Comparison of ENCODE assay signal across 9 cellular contexts in genomic region chr4:38782452-38783108, GRCh38. TPM values are rescaled to one million over a fixed set of nuclear protein-coding genes. Genes with fewer than 3 reads are reported as not detected.
DNase-seq lines count a peak whose midpoint lies in the region; ATAC-seq, FAIRE-seq and TF ChIP-seq lines count a peak whose summit lies in the region.
"Had no signal": no experiment of that assay in that cellular context is flagged by ENCODE, and none has a peak within 500 bp of the region (broad histone marks: within the 10 kb centered on the region; RNA-seq: fewer than 3 reads in every experiment).

A gene with protein sequence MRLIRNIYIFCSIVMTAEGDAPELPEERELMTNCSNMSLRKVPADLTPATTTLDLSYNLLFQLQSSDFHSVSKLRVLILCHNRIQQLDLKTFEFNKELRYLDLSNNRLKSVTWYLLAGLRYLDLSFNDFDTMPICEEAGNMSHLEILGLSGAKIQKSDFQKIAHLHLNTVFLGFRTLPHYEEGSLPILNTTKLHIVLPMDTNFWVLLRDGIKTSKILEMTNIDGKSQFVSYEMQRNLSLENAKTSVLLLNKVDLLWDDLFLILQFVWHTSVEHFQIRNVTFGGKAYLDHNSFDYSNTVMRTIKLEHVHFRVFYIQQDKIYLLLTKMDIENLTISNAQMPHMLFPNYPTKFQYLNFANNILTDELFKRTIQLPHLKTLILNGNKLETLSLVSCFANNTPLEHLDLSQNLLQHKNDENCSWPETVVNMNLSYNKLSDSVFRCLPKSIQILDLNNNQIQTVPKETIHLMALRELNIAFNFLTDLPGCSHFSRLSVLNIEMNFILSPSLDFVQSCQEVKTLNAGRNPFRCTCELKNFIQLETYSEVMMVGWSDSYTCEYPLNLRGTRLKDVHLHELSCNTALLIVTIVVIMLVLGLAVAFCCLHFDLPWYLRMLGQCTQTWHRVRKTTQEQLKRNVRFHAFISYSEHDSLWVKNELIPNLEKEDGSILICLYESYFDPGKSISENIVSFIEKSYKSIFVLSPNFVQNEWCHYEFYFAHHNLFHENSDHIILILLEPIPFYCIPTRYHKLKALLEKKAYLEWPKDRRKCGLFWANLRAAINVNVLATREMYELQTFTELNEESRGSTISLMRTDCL (minus strand): TSS chr4:38782990. CDS start chr4:38775590, 7,400 bp downstream.

- no peak within 1 kb of the TSS for H2AFZ ChIP-seq in GM23338

- no peak within 1 kb of the TSS for H3K9ac ChIP-seq in colonic mucosa (ENCODE audit: low read depth in 2 of 2, low read length in 2 of 2)

- H3K4me3 ChIP-seq in GM23338 (no peak within 1 kb of the TSS), colonic mucosa (no peak within 1 kb of the TSS), lower lobe of right lung (peak within 1 kb of the TSS; percentile 4)

- intact Hi-C loops in natural killer cell (cut with micrococcal nuclease) (loop anchor here (1.0 kb wide), 2 partner anchors 23 to 603 kb away; no protein-coding TSS in a partner anchor), colonic mucosa (cut with DNase I) (no loop called here), lower lobe of right lung (cut with DNase I) (no loop called here)

- H3F3A ChIP-seq in GM23338 (replicated peaks; ENCODE audit: low read depth) = no peaks in the 10 kb centered on the region

- H3K36me3 Mint-ChIP-seq in natural killer cell (no peaks in the 10 kb centered on the region), GM23338 (ENCODE audit: low read depth) (no peaks in the 10 kb centered on the region)
- no peaks in the 10 kb centered on the region for H3K36me3 Mint-ChIP-seq in natural killer cell treated with Interleukin-12 subunit alpha and Interleukin-12 subunit beta and Interleukin-15 and Interleukin-18, amount 100 ng/mL, for 72 hours

- H3K27ac Mint-ChIP-seq in natural killer cell (no peak within 1 kb of the TSS), GM23338 (no peak within 1 kb of the TSS)
- peak within 1 kb of the TSS in 1 of 2 donors; percentile 1 for H3K27ac Mint-ChIP-seq in natural killer cell treated with Interleukin-12 subunit alpha and Interleukin-12 subunit beta and Interleukin-15 and Interleukin-18, amount 100 ng/mL, for 72 hours

- DNase-seq in natural killer cell = no peak
- DNase-seq in natural killer cell treated with Interleukin-12 subunit alpha and Interleukin-12 subunit beta and Interleukin-15 and Interleukin-18, amount 100 ng/mL, for 72 hours (ENCODE audit: low spot score) = no peak
- DNase-seq in GM23338 (ENCODE audit: low spot score) = peak; percentile 83
- peak; percentile 33 for DNase-seq in LHCN-M2 (ENCODE audit: low read depth)
- peak; percentile 64 for DNase-seq in colonic mucosa
- no peak for DNase-seq in lower lobe of right lung
- peak; percentile 63 for DNase-seq in urothelium cell line (ENCODE audit: low spot score)

- H3K36me3 ChIP-seq in GM23338 (ENCODE audit: insufficient read depth) = no peaks in the 10 kb centered on the region
- no peaks in the 10 kb centered on the region for H3K36me3 ChIP-seq in colonic mucosa
- H3K36me3 ChIP-seq in lower lobe of right lung = no peaks in the 10 kb centered on the region

- H3K9me3 Mint-ChIP-seq in natural killer cell = no peaks in the 10 kb centered on the region
- H3K9me3 Mint-ChIP-seq in natural killer cell treated with Interleukin-12 subunit alpha and Interleukin-12 subunit beta and Interleukin-15 and Interleukin-18, amount 100 ng/mL, for 72 hours = no peaks in the 10 kb centered on the region
- no peaks in the 10 kb centered on the region; the same call in 2 of the 3 replicates for H3K9me3 Mint-ChIP-seq in GM23338

- no peaks in the 10 kb centered on the region for H3K79me2 ChIP-seq in GM23338 (replicated peaks; ENCODE audit: insufficient read depth)

- peak; percentile 55; the same call in 1 of the 2 replicates for TF ChIP-seq POLR2A in Raji (IDR thresholded peaks at IDR 0.05; ENCODE audit: insufficient read depth, low read depth, low read length)

- H3K4me2 ChIP-seq in GM23338 = no peak within 1 kb of the TSS

- FAIRE-seq in urothelium cell line (lab: Jason Lieb, UNC) = no peak

- H3K9me2 ChIP-seq in GM23338 (ENCODE audit: insufficient read depth) = peaks cover 6% of the 10 kb centered on the region; the same call in 1 of the 2 replicates

- ATAC-seq in natural killer cell = peak; percentile 80 to 89 (median 85)
- no peak for ATAC-seq in natural killer cell treated with Interleukin-12 subunit alpha and Interleukin-12 subunit beta and Interleukin-15 and Interleukin-18, amount 100 ng/mL, for 72 hours
- ATAC-seq in GM23338 = peak; percentile 84
- peak; percentile 69 to 72 for ATAC-seq in lower lobe of right lung

- H3K4me3 Mint-ChIP-seq in natural killer cell (no peak within 1 kb of the TSS), GM23338 (no peak within 1 kb of the TSS)
- H3K4me3 Mint-ChIP-seq in natural killer cell treated with Interleukin-12 subunit alpha and Interleukin-12 subunit beta and Interleukin-15 and Interleukin-18, amount 100 ng/mL, for 72 hours = no peak within 1 kb of the TSS

- H4K20me1 ChIP-seq in GM23338 (replicated peaks; ENCODE audit: insufficient read depth) = no peaks in the 10 kb centered on the region

- H3K4me1 ChIP-seq in GM23338 (ENCODE audit: insufficient read depth) (no peaks in the 10 kb centered on the region), colonic mucosa (no peaks in the 10 kb centered on the region), lower lobe of right lung (no peaks in the 10 kb centered on the region)

- H3K9me3 ChIP-seq in colonic mucosa (no peaks in the 10 kb centered on the region), lower lobe of right lung (no peaks in the 10 kb centered on the region)

- H3K27me3 ChIP-seq in GM23338 (ENCODE audit: insufficient read depth) = no peaks in the 10 kb centered on the region
- H3K27me3 ChIP-seq in colonic mucosa = no peaks in the 10 kb centered on the region
- H3K27me3 ChIP-seq in lower lobe of right lung (ENCODE audit: low read depth) = no peaks in the 10 kb centered on the region

- H3K27ac ChIP-seq in GM23338 (ENCODE audit: low read depth) (no peak within 1 kb of the TSS), colonic mucosa (no peak within 1 kb of the TSS), lower lobe of right lung (no peak within 1 kb of the TSS)

- peaks cover 3 to 8% of the 10 kb centered on the region in 2 donors for H3K27me3 Mint-ChIP-seq in natural killer cell (ENCODE audit: low read depth in 2 of 2)
- peaks cover 2 to 6% of the 10 kb centered on the region in 2 donors for H3K27me3 Mint-ChIP-seq in natural killer cell treated with Interleukin-12 subunit alpha and Interleukin-12 subunit beta and Interleukin-15 and Interleukin-18, amount 100 ng/mL, for 72 hours
- peaks cover 4% of the 10 kb centered on the region for H3K27me3 Mint-ChIP-seq in GM23338 (ENCODE audit: insufficient read depth, low read depth, poor library complexity)

- H3K4me1 Mint-ChIP-seq in natural killer cell (peaks cover 5% of the 10 kb centered on the region in 2 donors), GM23338 (peaks cover 4% of the 10 kb centered on the region; the same call in 2 of the 3 replicates)
- H3K4me1 Mint-ChIP-seq in natural killer cell treated with Interleukin-12 subunit alpha and Interleukin-12 subunit beta and Interleukin-15 and Interleukin-18, amount 100 ng/mL, for 72 hours (ENCODE audit: low read depth in 2 of 2) = peaks cover 15 to 17% of the 10 kb centered on the region in 2 donors

- TF ChIP-seq CTCF in natural killer cell (IDR thresholded peaks at IDR 0.05) (peak; percentile 81), GM23338 (conservative IDR thresholded peaks at IDR 0.05; ENCODE audit: low read depth in 2 of 2) (peak; percentile 57 to 60), colonic mucosa (IDR thresholded peaks at IDR 0.05) (peak; percentile 69), lower lobe of right lung (IDR thresholded peaks at IDR 0.05) (peak; percentile 66)

TF ChIP-seq in GM23338, 12 proteins besides CTCF, POLR2A, EP300 and RAD21 (continues in another document):
- no peak for TF ChIP-seq REST (IDR thresholded peaks at IDR 0.05; ENCODE audit: unreplicated experiment)
- TF ChIP-seq NANOG (IDR thresholded peaks at IDR 0.05; ENCODE audit: borderline replicate concordance) = no peak
- TF ChIP-seq ETS1 (IDR thresholded peaks at IDR 0.05) = no peak
- no peak for TF ChIP-seq EZH2 (IDR thresholded peaks at IDR 0.05; ENCODE audit: low read depth, unreplicated experiment)

RNA-seq across cellular contexts. Expression of the gene that starts here (rescaled TPM):
- total RNA-seq in natural killer cell (under 1 TPM; 0.31 to 0.63 (median 0.59) TPM), LHCN-M2 (2014; rRNA removed) (not detected in 2 replicates), colonic mucosa (under 1 TPM; 0.20 to 0.24 TPM), lower lobe of right lung (1.2 TPM)
- not detected for total RNA-seq in natural killer cell treated with Interleukin-12 subunit alpha and Interleukin-12 subunit beta and Interleukin-15 and Interleukin-18, amount 100 ng/mL, for 72 hours
- total RNA-seq in GM23338 (2014; rRNA removed; shearing (Covaris generic)) = 0.14 TPM in 1 of 2 replicates, not detected in the other
- polyA plus RNA-seq in GM23338 (2016; fragmentation: Nextera tagmentation; extraction: Ambion mirVana) = 0.10 TPM in 1 of 2 replicates, not detected in the other
- not detected for polyA plus RNA-seq in LHCN-M2 (2012)
- total RNA-seq: pulmonary artery endothelial cell had no signal

Comparison
In these comparisons a context has a peak if more than half of its experiments do, and no peak if none do; other contexts are left out.
1. Peak in ATAC-seq in natural killer cell; RNA of the gene not detected or under 1 TPM.
2. Peak in DNase-seq and ATAC-seq in GM23338; RNA of the gene not detected or under 1 TPM.
3. Peak in DNase-seq in LHCN-M2; RNA of the gene not detected or under 1 TPM.
4. Peak in DNase-seq in colonic mucosa; RNA of the gene not detected or under 1 TPM.
5. ATAC-seq: peak in lower lobe of right lung (2 of 2); none in natural killer cell treated with Interleukin-12 subunit alpha and Interleukin-12 subunit beta and Interleukin-15 and Interleukin-18, amount 100 ng/mL, for 72 hours (0 of 2).
6. Peak in every context shown above with its lines, with median percentiles within 50 percentile points of each other: CTCF ChIP-seq.